In genomic region chr17:41973457-41973856, GRCh38 we compare ENCODE assay signal across 12 cellular contexts. TPM values are rescaled to one million over a fixed set of nuclear protein-coding genes. Genes with fewer than 3 reads are reported as not detected.
DNase-seq lines count a peak whose midpoint lies in the region; ATAC-seq, FAIRE-seq and TF ChIP-seq lines count a peak whose summit lies in the region.
"Had no signal": no experiment of that assay in that cellular context is flagged by ENCODE, and none has a peak within 500 bp of the region (broad histone marks: within the 10 kb centered on the region; RNA-seq: fewer than 3 reads in every experiment).

No MANE protein-coding gene starts in this region.

- 82% methylated on average over 10 of the region's 21 CpGs for WGBS in suprapubic skin

- H3K36me3 ChIP-seq in PC-9 (ENCODE audit: low read depth) = peaks cover 23% of the 10 kb centered on the region
- peaks cover 76% of the 10 kb centered on the region for H3K36me3 ChIP-seq in suprapubic skin

- H3K27me3 Mint-ChIP-seq in naive B cell = no peaks in the 10 kb centered on the region

- no peaks in the 10 kb centered on the region for H3K9me2 ChIP-seq in PC-9 (ENCODE audit: insufficient read depth)

- H2AFZ ChIP-seq in PC-9 = no peak overlapping the region

- no peaks in the 10 kb centered on the region for H3K36me3 Mint-ChIP-seq in naive B cell

- no peak for TF ChIP-seq CTCF in PC-9 (conservative IDR thresholded peaks at IDR 0.05)
- no peak for TF ChIP-seq CTCF in suprapubic skin (IDR thresholded peaks at IDR 0.05)

- no peaks in the 10 kb centered on the region for H3K9me3 ChIP-seq in PC-9 (ENCODE audit: insufficient read depth, low read depth)
- no peaks in the 10 kb centered on the region for H3K9me3 ChIP-seq in suprapubic skin

- CTCF ChIA-PET in PC-9 (lab: Charles Lee) = no interaction called here

- TF ChIP-seq EP300 in suprapubic skin (IDR thresholded peaks at IDR 0.05) = no peak

- intact Hi-C loops in PC-9 (cut with micrococcal nuclease; ENCODE audit: unreplicated experiment) = no loop called here

- peak overlapping the region; percentile 49; the same call in 1 of the 2 replicates for H3K4me2 ChIP-seq in PC-9
- H3K4me2 ChIP-seq: KMS-11 had no signal

- no peak for FAIRE-seq in H54 (lab: Jason Lieb, UNC)
- FAIRE-seq: RCC 7860 had no signal

- H3K4me1 ChIP-seq in PC-9 (replicated peaks; ENCODE audit: insufficient read depth) = peaks cover 32% of the 10 kb centered on the region
- H3K4me1 ChIP-seq in suprapubic skin = peaks cover 82% of the 10 kb centered on the region

- H3K79me2 ChIP-seq in PC-9 (ENCODE audit: low read depth) = 0 out of 2 replicates have a peak, but pooled peaks cover 5% of the 10 kb centered on the region

- peaks cover 17 to 55% (median 21%) of the 10 kb centered on the region in 3 donors for H3K4me1 Mint-ChIP-seq in naive B cell

- H4K20me1 ChIP-seq in PC-9 (ENCODE audit: insufficient read depth) = peaks cover 26% of the 10 kb centered on the region

- no peaks in the 10 kb centered on the region for H3K9me3 Mint-ChIP-seq in naive B cell

- no peak overlapping the region for H3K4me3 Mint-ChIP-seq in naive B cell

- peak overlapping the region in 4 of 6 donors; percentile 49 to 78 (median 60) for H3K27ac Mint-ChIP-seq in naive B cell

- no peak overlapping the region for H3K4me3 ChIP-seq in PC-9
- no peak overlapping the region for H3K4me3 ChIP-seq in suprapubic skin

- H3K27ac ChIP-seq in PC-9 (peak overlapping the region; percentile 44; the same call in 1 of the 2 replicates), cingulate gyrus (ENCODE audit: low read depth, low read length) (peak overlapping the region; percentile 77), suprapubic skin (peak overlapping the region; percentile 44)
- H3K27ac ChIP-seq: KMS-11 had no signal

- H3K27me3 ChIP-seq in PC-9 (ENCODE audit: insufficient read depth, low read depth) = no peaks in the 10 kb centered on the region
- H3K27me3 ChIP-seq in suprapubic skin = no peaks in the 10 kb centered on the region

- POLR2A ChIA-PET in PC-9 (lab: Charles Lee; ENCODE audit: unreplicated experiment) = interaction anchor here (0.6 to 0.7 kb wide), 2 partner anchors 11 to 138 kb away, joined by 3 read pairs; no protein-coding TSS in a partner anchor

- TF ChIP-seq POLR2A in suprapubic skin (IDR thresholded peaks at IDR 0.05) = no peak
- TF ChIP-seq POLR2A in H54 (IDR thresholded peaks at IDR 0.05; ENCODE audit: low read depth, low read length) = no peak

- peaks cover 60% of the 10 kb centered on the region; the same call in 1 of the 2 replicates for H3F3A ChIP-seq in PC-9 (ENCODE audit: insufficient read depth, low read depth)

- no TSS peak for BruUV-seq in PC-9 (replicated peaks; lab: Mats Ljungman, UMichigan)

- DNase-seq in PC-9 (no peak), naive B cell (no peak), suprapubic skin (ENCODE audit: low spot score in 2 of 2) (no peak), RKO (ENCODE audit: low spot score) (no peak), H54 (ENCODE audit: insufficient read length, low spot score) (no peak), occipital lobe (lab: John Stamatoyannopoulos, UW) (no peak)
- DNase-seq: erythroblast, NCI-H2029 treated with DMSO at 0.1 percent for 48 hours, T1000 had no signal

- ATAC-seq in naive B cell (ENCODE audit: low read depth in 2 of 2) = no peak

RNA-seq across cellular contexts. Expression of gene CNP, which starts 6.9 kb away (rescaled TPM):
- total RNA-seq in PC-9 (2021) (60.6 and 64.7 TPM in 2 replicates), suprapubic skin (10 to 100 TPM; 44.3 to 55.1 (median 47.3) TPM), occipital lobe (40.7 TPM)
- 10 to 100 TPM; 27.5 to 42.4 (median 34.8) TPM for polyA plus RNA-seq in naive B cell (ENCODE audit: low read depth in 6 of 6)

RNA-seq across cellular contexts. Expression of gene ODAD4, which starts 43.0 kb away (rescaled TPM):
- total RNA-seq in PC-9 (2021) (3.0 and 4.0 TPM in 2 replicates), suprapubic skin (1 to 10 TPM in 2 of 4 donors, under 1 TPM in 1, not detected in 1; 0.42 to 1.9 (median 1.3) TPM), occipital lobe (1.6 TPM)
- polyA plus RNA-seq in naive B cell (ENCODE audit: low read depth in 6 of 6) = under 1 TPM in 4 of 6 donors, not detected in 2; 0.17 to 0.60 (median 0.37) TPM

RNA-seq across cellular contexts. Expression of gene DNAJC7, which starts 43.8 kb away (rescaled TPM):
- total RNA-seq in PC-9 (2021) = 75.5 and 96.1 TPM in 2 replicates
- polyA plus RNA-seq in naive B cell (ENCODE audit: low read depth in 6 of 6) = 10 to 100 TPM; 33.4 to 98.0 (median 77.4) TPM
- total RNA-seq in suprapubic skin = 10 to 100 TPM; 57.5 to 82.6 (median 60.2) TPM
- total RNA-seq in occipital lobe = 78.0 TPM

RNA-seq across cellular contexts. Expression of gene NKIRAS2, which starts 46.4 kb away (rescaled TPM):
- total RNA-seq in PC-9 (2021) (38.3 and 39.7 TPM in 2 replicates), suprapubic skin (10 to 100 TPM; 33.7 to 52.5 (median 43.9) TPM), occipital lobe (31.5 TPM)
- 10 to 100 TPM; 25.0 to 42.1 (median 36.1) TPM for polyA plus RNA-seq in naive B cell (ENCODE audit: low read depth in 6 of 6)

RNA-seq across cellular contexts. Expression of gene ACLY, which starts 54.7 kb away (rescaled TPM):
- total RNA-seq in PC-9 (2021) (106 and 184 TPM in 2 replicates), suprapubic skin (10 to 100 TPM; 40.5 to 81.9 (median 72.9) TPM), occipital lobe (118 TPM)
- 10 to 100 TPM; 34.0 to 63.5 (median 49.8) TPM for polyA plus RNA-seq in naive B cell (ENCODE audit: low read depth in 6 of 6)
